16 cellular contexts compared by ENCODE assay signal in genomic region chrX:43718956-43719355, GRCh38.
"Had no signal": no experiment of that assay in that cellular context is flagged by ENCODE, and none has a peak within 500 bp of the region (broad histone marks: within the 10 kb centered on the region; RNA-seq: fewer than 3 reads in every experiment).

No MANE protein-coding gene starts in this region.

- DNase-seq: activated CD4-positive, alpha-beta memory T cell treated with anti-CD3 and anti-CD28 coated beads for 36 hours; activated CD4-positive, alpha-beta T cell treated with anti-CD3 and anti-CD28 coated beads for 48 hours; activated naive CD4-positive, alpha-beta T cell treated with Interleukin-2 at 50 U/mL for 16 hours; activated naive CD8-positive, alpha-beta T cell treated with anti-CD3 and anti-CD28 coated beads for 36 hours; activated T-cell treated with anti-CD3 and anti-CD28 coated beads, Interleukin-2, amount 50 U/mL, for 48 hours; amygdala; effector CD4-positive, alpha-beta T cell; hippocampal formation; left colon; mesenchymal stem cell; mucosa of descending colon; nephron progenitor cell; right lobe of liver; stimulated activated CD4-positive, alpha-beta T cell treated with anti-CD3 and anti-CD28 coated beads, Interleukin-1b, Interleukin-23, amount 100 ng/mL, for 48 hours; stimulated activated naive CD8-positive, alpha-beta T cell treated with anti-CD3 and anti-CD28 coated beads, Interleukin-15, amount 100 ng/mL, for 72 hours; tibial artery had no signal
